1 cellular context compared by ENCODE assay signal in genomic region chr1:1222575-1223225, GRCh38.
A peak's percentile ranks its signal among the peaks of the same experiment; 100 is the strongest.
TF ChIP-seq lines count a peak whose summit lies in the region.

No MANE protein-coding gene starts in this region.

TF ChIP-seq in HepG2, 621 proteins besides CTCF, POLR2A, EP300 and RAD21 (continued from another document):
- TF ChIP-seq, protein P1, sequence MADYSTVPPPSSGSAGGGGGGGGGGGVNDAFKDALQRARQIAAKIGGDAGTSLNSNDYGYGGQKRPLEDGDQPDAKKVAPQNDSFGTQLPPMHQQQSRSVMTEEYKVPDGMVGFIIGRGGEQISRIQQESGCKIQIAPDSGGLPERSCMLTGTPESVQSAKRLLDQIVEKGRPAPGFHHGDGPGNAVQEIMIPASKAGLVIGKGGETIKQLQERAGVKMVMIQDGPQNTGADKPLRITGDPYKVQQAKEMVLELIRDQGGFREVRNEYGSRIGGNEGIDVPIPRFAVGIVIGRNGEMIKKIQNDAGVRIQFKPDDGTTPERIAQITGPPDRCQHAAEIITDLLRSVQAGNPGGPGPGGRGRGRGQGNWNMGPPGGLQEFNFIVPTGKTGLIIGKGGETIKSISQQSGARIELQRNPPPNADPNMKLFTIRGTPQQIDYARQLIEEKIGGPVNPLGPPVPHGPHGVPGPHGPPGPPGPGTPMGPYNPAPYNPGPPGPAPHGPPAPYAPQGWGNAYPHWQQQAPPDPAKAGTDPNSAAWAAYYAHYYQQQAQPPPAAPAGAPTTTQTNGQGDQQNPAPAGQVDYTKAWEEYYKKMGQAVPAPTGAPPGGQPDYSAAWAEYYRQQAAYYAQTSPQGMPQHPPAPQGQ (CRISPR knock-in tag; IDR thresholded peaks at IDR 0.05; ENCODE audit: borderline replicate concordance) = no peak
- no peak for TF ChIP-seq ZSCAN9 (CRISPR knock-in tag; IDR thresholded peaks at IDR 0.05; ENCODE audit: borderline replicate concordance)
- TF ChIP-seq, protein P2, sequence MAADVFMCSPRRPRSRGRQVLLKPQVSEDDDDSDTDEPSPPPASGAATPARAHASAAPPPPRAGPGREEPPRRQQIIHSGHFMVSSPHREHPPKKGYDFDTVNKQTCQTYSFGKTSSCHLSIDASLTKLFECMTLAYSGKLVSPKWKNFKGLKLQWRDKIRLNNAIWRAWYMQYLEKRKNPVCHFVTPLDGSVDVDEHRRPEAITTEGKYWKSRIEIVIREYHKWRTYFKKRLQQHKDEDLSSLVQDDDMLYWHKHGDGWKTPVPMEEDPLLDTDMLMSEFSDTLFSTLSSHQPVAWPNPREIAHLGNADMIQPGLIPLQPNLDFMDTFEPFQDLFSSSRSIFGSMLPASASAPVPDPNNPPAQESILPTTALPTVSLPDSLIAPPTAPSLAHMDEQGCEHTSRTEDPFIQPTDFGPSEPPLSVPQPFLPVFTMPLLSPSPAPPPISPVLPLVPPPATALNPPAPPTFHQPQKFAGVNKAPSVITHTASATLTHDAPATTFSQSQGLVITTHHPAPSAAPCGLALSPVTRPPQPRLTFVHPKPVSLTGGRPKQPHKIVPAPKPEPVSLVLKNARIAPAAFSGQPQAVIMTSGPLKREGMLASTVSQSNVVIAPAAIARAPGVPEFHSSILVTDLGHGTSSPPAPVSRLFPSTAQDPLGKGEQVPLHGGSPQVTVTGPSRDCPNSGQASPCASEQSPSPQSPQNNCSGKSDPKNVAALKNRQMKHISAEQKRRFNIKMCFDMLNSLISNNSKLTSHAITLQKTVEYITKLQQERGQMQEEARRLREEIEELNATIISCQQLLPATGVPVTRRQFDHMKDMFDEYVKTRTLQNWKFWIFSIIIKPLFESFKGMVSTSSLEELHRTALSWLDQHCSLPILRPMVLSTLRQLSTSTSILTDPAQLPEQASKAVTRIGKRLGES (CRISPR knock-in tag; IDR thresholded peaks at IDR 0.05; ENCODE audit: borderline replicate concordance) = no peak
- no peak for TF ChIP-seq JDP2 (CRISPR knock-in tag; IDR thresholded peaks at IDR 0.05; ENCODE audit: borderline replicate concordance)
- TF ChIP-seq ZNF337 (CRISPR knock-in tag; IDR thresholded peaks at IDR 0.05; ENCODE audit: borderline replicate concordance, low read depth) = no peak
- TF ChIP-seq SATB2 (CRISPR knock-in tag; IDR thresholded peaks at IDR 0.05) = no peak
- peak; percentile 72 for TF ChIP-seq ZBTB38 (CRISPR knock-in tag; IDR thresholded peaks at IDR 0.05)
- no peak for TF ChIP-seq ZFAT (CRISPR knock-in tag; conservative IDR thresholded peaks at IDR 0.05)
- TF ChIP-seq TARDBP (CRISPR knock-in tag; IDR thresholded peaks at IDR 0.05) = 0 out of 2 replicates have a peak, but pooled peaks have one; percentile 22
- TF ChIP-seq ZNF878 (CRISPR knock-in tag; IDR thresholded peaks at IDR 0.05) = no peak
- TF ChIP-seq ZNF230 (CRISPR knock-in tag; IDR thresholded peaks at IDR 0.05) = no peak
TF ChIP-seq in HepG2: peak in this region for 4.
